In the genomic region with DNA sequence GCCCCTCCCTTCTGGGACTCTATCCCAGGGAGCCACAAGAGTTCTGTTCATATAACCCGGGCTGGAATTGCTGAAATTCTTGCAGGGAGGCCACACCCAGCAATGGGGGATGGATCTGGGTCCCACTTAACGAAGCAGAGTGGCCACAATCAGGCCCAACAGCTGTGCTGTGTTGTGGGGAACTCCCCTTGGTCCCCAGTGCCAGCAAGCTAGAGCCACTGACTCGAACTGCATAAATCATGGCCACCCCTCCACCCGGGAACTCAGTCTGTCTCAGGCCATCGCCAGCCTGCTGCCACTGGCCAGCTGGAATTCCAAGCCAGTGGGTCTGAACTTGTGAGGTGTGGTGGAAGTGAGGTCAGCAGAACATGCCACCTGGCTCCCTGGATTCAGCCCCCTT, we compare ENCODE assay signal across 7 cellular contexts.
"Had no signal": no experiment of that assay in that cellular context is flagged by ENCODE, and none has a peak within 500 bp of the region (broad histone marks: within the 10 kb centered on the region; RNA-seq: fewer than 3 reads in every experiment).

No MANE protein-coding gene starts in this region.

- H3K4me3 ChIP-seq: cardiac muscle cell, skin epidermis, thyroid gland had no signal

- H3K27ac Mint-ChIP-seq: activated T-cell treated with anti-CD3 and anti-CD28 coated beads, Interleukin-2, amount 50 U/mL, for 72 hours had no signal

- DNase-seq: activated T-cell treated with anti-CD3 and anti-CD28 coated beads, Interleukin-2, amount 50 U/mL, for 72 hours; left ventricle myocardium superior; mesenchymal stem cell; retina had no signal

- H3K36me3 ChIP-seq: cardiac muscle cell, thyroid gland had no signal

- H3K27ac ChIP-seq: cardiac muscle cell, skin epidermis, thyroid gland had no signal

- ATAC-seq: activated T-cell treated with anti-CD3 and anti-CD28 coated beads, Interleukin-2, amount 50 U/mL, for 72 hours; left ventricle myocardium superior had no signal

- H3K9me3 ChIP-seq: thyroid gland had no signal

- H3K27me3 ChIP-seq: cardiac muscle cell, thyroid gland had no signal

- H3K4me1 ChIP-seq: thyroid gland had no signal
